ENCODE assay signal across 15 cellular contexts in genomic region chr12:79659961-79660431, GRCh38. TPM values are rescaled to one million over a fixed set of nuclear protein-coding genes. Genes with fewer than 3 reads are reported as not detected.
DNase-seq lines count a peak whose midpoint lies in the region; ATAC-seq and TF ChIP-seq lines count a peak whose summit lies in the region.
"Had no signal": no experiment of that assay in that cellular context is flagged by ENCODE, and none has a peak within 500 bp of the region (broad histone marks: within the 10 kb centered on the region; RNA-seq: fewer than 3 reads in every experiment).

No MANE protein-coding gene starts in this region.

- H2AFZ ChIP-seq in osteoblast (ENCODE audit: low read length), result no peak overlapping the region

- H3K27me3 ChIP-seq in osteoblast (ENCODE audit: insufficient read depth, low read length), result no peaks in the 10 kb centered on the region

- H3K36me3 Mint-ChIP-seq in endothelial cell (ENCODE audit: low read depth, unreplicated experiment), result peaks cover 15% of the 10 kb centered on the region
- H3K36me3 Mint-ChIP-seq: activated naive CD8-positive, alpha-beta T cell treated with anti-CD3 and anti-CD28 coated beads for 36 hours; CD14-positive monocyte had no signal

- H3K27me3 Mint-ChIP-seq in endothelial cell (ENCODE audit: unreplicated experiment), result peaks cover 2% of the 10 kb centered on the region
- H3K27me3 Mint-ChIP-seq: activated CD4-positive, alpha-beta T cell treated with anti-CD3 and anti-CD28 coated beads, Interleukin-2, amount 10 ng/mL, durations not matched to agents 24 days and 14 days; activated naive CD8-positive, alpha-beta T cell treated with anti-CD3 and anti-CD28 coated beads for 36 hours; memory B cell had no signal

- H3K9me3 Mint-ChIP-seq in endothelial cell (ENCODE audit: unreplicated experiment), result no peaks in the 10 kb centered on the region
- H3K9me3 Mint-ChIP-seq: activated CD4-positive, alpha-beta T cell treated with anti-CD3 and anti-CD28 coated beads, Interleukin-2, amount 10 ng/mL, durations not matched to agents 24 days and 14 days; activated naive CD8-positive, alpha-beta T cell treated with anti-CD3 and anti-CD28 coated beads for 36 hours had no signal

- peaks cover 17% of the 10 kb centered on the region for H4K20me1 ChIP-seq in osteoblast (ENCODE audit: insufficient read depth, low read length)

- peaks cover 20% of the 10 kb centered on the region for H3K36me3 ChIP-seq in osteoblast (ENCODE audit: insufficient read depth, low read length)

- H3K9me3 ChIP-seq in osteoblast (ENCODE audit: low read depth, low read length), result no peaks in the 10 kb centered on the region

- H3K79me2 ChIP-seq in osteoblast (ENCODE audit: insufficient read depth, low read length), result peaks cover 94% of the 10 kb centered on the region

- peak overlapping the region; percentile 3 for H3K27ac ChIP-seq in osteoblast (ENCODE audit: low read depth, low read length)

- no peak overlapping the region for H3K4me3 Mint-ChIP-seq in endothelial cell (ENCODE audit: unreplicated experiment)
- H3K4me3 Mint-ChIP-seq: activated CD4-positive, alpha-beta T cell treated with anti-CD3 and anti-CD28 coated beads, Interleukin-2, amount 10 ng/mL, durations not matched to agents 24 days and 14 days; activated naive CD8-positive, alpha-beta T cell treated with anti-CD3 and anti-CD28 coated beads for 36 hours; CD14-positive monocyte; memory B cell had no signal

- DNase-seq in GM03348 (ENCODE audit: low spot score) (peak; percentile 6), LoVo (ENCODE audit: low spot score) (peak; percentile 39), endothelial cell (ENCODE audit: low spot score) (no peak), osteoblast (ENCODE audit: insufficient read length, low spot score, missing footprints) (no peak), NCI-H1694 treated with DMSO at 0.1 percent for 48 hours (lab: John Stamatoyannopoulos, UW) (no peak), NCI-H510A (lab: John Stamatoyannopoulos, UW) (no peak)
- DNase-seq in activated T-cell treated with anti-CD3 and anti-CD28 coated beads, Interleukin-2, amount 50 U/mL, for 1 hour, result no peak
- DNase-seq: activated CD4-positive, alpha-beta T cell treated with anti-CD3 and anti-CD28 coated beads, Interleukin-2, amount 10 ng/mL, durations not matched to agents 24 days and 14 days; activated naive CD8-positive, alpha-beta T cell treated with anti-CD3 and anti-CD28 coated beads for 36 hours; DND-41; NCI-H2081 treated with DMSO at 0.1 percent for 48 hours; stimulated activated CD4-positive, alpha-beta T cell treated with anti-CD3 and anti-CD28 coated beads, Interleukin-4, amount 100 ng/mL, for 4 hours had no signal

- no peak for TF ChIP-seq CTCF in endothelial cell (IDR thresholded peaks at IDR 0.05; ENCODE audit: unreplicated experiment)
- TF ChIP-seq CTCF in osteoblast (IDR thresholded peaks at IDR 0.05; ENCODE audit: extremely low read depth, low read depth, low read length), result no peak

- ATAC-seq in GM18867 (IDR thresholded peaks at IDR 0.05; ENCODE audit: unreplicated experiment), result no peak

- peaks cover 18% of the 10 kb centered on the region for H3K4me1 ChIP-seq in osteoblast (ENCODE audit: insufficient read depth, low read length)

- peaks cover 11% of the 10 kb centered on the region for H3K4me1 Mint-ChIP-seq in endothelial cell (ENCODE audit: unreplicated experiment)
- H3K4me1 Mint-ChIP-seq: activated CD4-positive, alpha-beta T cell treated with anti-CD3 and anti-CD28 coated beads, Interleukin-2, amount 10 ng/mL, durations not matched to agents 24 days and 14 days; activated naive CD8-positive, alpha-beta T cell treated with anti-CD3 and anti-CD28 coated beads for 36 hours; CD14-positive monocyte had no signal

- H3K4me3 ChIP-seq in osteoblast (ENCODE audit: insufficient read depth, low read length), result no peak overlapping the region

- peak overlapping the region; percentile 36 for H3K27ac Mint-ChIP-seq in endothelial cell (ENCODE audit: unreplicated experiment)
- H3K27ac Mint-ChIP-seq: activated CD4-positive, alpha-beta T cell treated with anti-CD3 and anti-CD28 coated beads, Interleukin-2, amount 10 ng/mL, durations not matched to agents 24 days and 14 days; activated naive CD8-positive, alpha-beta T cell treated with anti-CD3 and anti-CD28 coated beads for 36 hours; CD14-positive monocyte; memory B cell had no signal

- H3K4me2 ChIP-seq in osteoblast (ENCODE audit: insufficient read depth, low read length), result peak overlapping the region; percentile 29

RNA-seq across cellular contexts. Expression of gene PAWR, which starts 30.8 kb away (rescaled TPM):
- total RNA-seq in endothelial cell (ENCODE audit: unreplicated experiment) (92.3 TPM), osteoblast (73.4 and 78.5 TPM in 2 replicates)

Comparison
In these comparisons a context has a peak if more than half of its experiments do, and no peak if none do; other contexts are left out.
1. DNase-seq: peak in GM03348 (single experiment) and LoVo (single experiment); none in endothelial cell (single experiment), osteoblast (single experiment), activated T-cell treated with anti-CD3 and anti-CD28 coated beads, Interleukin-2, amount 50 U/mL, for 1 hour (single experiment), NCI-H1694 treated with DMSO at 0.1 percent for 48 hours (single experiment) and NCI-H510A (single experiment).